In genomic region chr19:383922-384800, GRCh38 we compare ENCODE assay signal across 12 cellular contexts. TPM values are rescaled to one million over a fixed set of nuclear protein-coding genes. Genes with fewer than 3 reads are reported as not detected.
DNase-seq lines count a peak whose midpoint lies in the region; ATAC-seq, FAIRE-seq and TF ChIP-seq lines count a peak whose summit lies in the region.
"Had no signal": no experiment of that assay in that cellular context is flagged by ENCODE, and none has a peak within 500 bp of the region (broad histone marks: within the 10 kb centered on the region; RNA-seq: fewer than 3 reads in every experiment).

No MANE protein-coding gene starts in this region.

- FAIRE-seq in pancreas (lab: Jason Lieb, UNC) (no peak), GM12892 (lab: Jason Lieb, UNC) (no peak)
- FAIRE-seq: colon had no signal

- ATAC-seq in pancreas = peak; percentile 75 to 92 (median 82)
- no peak for ATAC-seq in GM19035 (IDR thresholded peaks at IDR 0.05; ENCODE audit: unreplicated experiment)

- H3K27me3 ChIP-seq in pancreas = peaks cover 0 to 10% (median 2%) of the 10 kb centered on the region in 4 donors
- H3K27me3 ChIP-seq: SJCRH30 had no signal

- H3K4me1 ChIP-seq in pancreas = no peaks in the 10 kb centered on the region
- H3K4me1 ChIP-seq: SJCRH30, vagina had no signal

- no peak overlapping the region for H3K27ac ChIP-seq in pancreas
- H3K27ac ChIP-seq: SJCRH30, vagina had no signal

- no peaks in the 10 kb centered on the region for H3K36me3 ChIP-seq in pancreas
- H3K36me3 ChIP-seq: SJCRH30, vagina had no signal

- intact Hi-C loops in pancreas (cut with DNase I) = no loop called here

- H3K4me3 ChIP-seq in pancreas = no peak overlapping the region
- H3K4me3 ChIP-seq: SJCRH30, vagina had no signal

- TF ChIP-seq POLR2A in GM12892 (IDR thresholded peaks at IDR 0.05; ENCODE audit: low read depth, low read length) = no peak

- WGBS in pancreas, 2 donors = 25 to 33% methylated on average over 44 of the region's 44 CpGs

- TF ChIP-seq CTCF in pancreas (IDR thresholded peaks at IDR 0.05) = peak; percentile 27 to 50 (median 44)

- peak; percentile 74 for DNase-seq in D341Med (ENCODE audit: low spot score)
- peak; percentile 63 for DNase-seq in NCI-H82 (lab: John Stamatoyannopoulos, UW)
- DNase-seq in globus pallidus (ENCODE audit: low spot score) = peak; percentile 16
- peak in 2 of 6 donors; percentile 22 to 48 for DNase-seq in pancreas
- DNase-seq in DMS53 treated with DMSO at 0.1 percent for 48 hours (lab: John Stamatoyannopoulos, UW; ENCODE audit: unreplicated experiment) = no peak
- DNase-seq in GM12892 (ENCODE audit: insufficient read length) = no peak
- DNase-seq in activated effector memory CD4-positive, alpha-beta T cell treated with anti-CD3 and anti-CD28 coated beads, Interleukin-2, amount 50 U/mL, for 16 hours = no peak
- DNase-seq: occipital lobe had no signal

- no peaks in the 10 kb centered on the region for H3K9me3 ChIP-seq in pancreas
- H3K9me3 ChIP-seq: SJCRH30, vagina had no signal

RNA-seq across cellular contexts. Expression of gene C2CD4C, which starts 24.8 kb away (rescaled TPM):
- total RNA-seq in pancreas = 1 to 10 TPM in 2 of 6 donors, under 1 TPM in 4; 0.16 to 1.3 (median 0.59) TPM
- 1 to 10 TPM; 1.5 to 2.1 TPM for polyA plus RNA-seq in pancreas
- polyA plus RNA-seq in GM12892 (2012; ENCODE audit: missing spikeins) = not detected

RNA-seq across cellular contexts. Expression of gene MIER2, which starts 39.6 kb away (rescaled TPM):
- 10 to 100 TPM in 2 of 6 donors, 1 to 10 TPM in 4; 6.9 to 12.9 (median 8.8) TPM for total RNA-seq in pancreas
- 10 to 100 TPM; 18.9 to 20.1 TPM for polyA plus RNA-seq in pancreas
- polyA plus RNA-seq in GM12892 (2012; ENCODE audit: missing spikeins) = 9.4 TPM

Comparison
In these comparisons a context has a peak if more than half of its experiments do, and no peak if none do; other contexts are left out.
1. DNase-seq: peak in D341Med (single experiment), NCI-H82 (single experiment) and globus pallidus (single experiment); none in DMS53 treated with DMSO at 0.1 percent for 48 hours (single experiment), GM12892 (single experiment) and activated effector memory CD4-positive, alpha-beta T cell treated with anti-CD3 and anti-CD28 coated beads, Interleukin-2, amount 50 U/mL, for 16 hours (single experiment).